9 cellular contexts compared by ENCODE assay signal in genomic region chr17:19317359-19318095, GRCh38. TPM values are rescaled to one million over a fixed set of nuclear protein-coding genes. Genes with fewer than 3 reads are reported as not detected.
DNase-seq lines count a peak whose midpoint lies in the region; ATAC-seq and TF ChIP-seq lines count a peak whose summit lies in the region.
"Had no signal": no experiment of that assay in that cellular context is flagged by ENCODE, and none has a peak within 500 bp of the region (broad histone marks: within the 10 kb centered on the region; RNA-seq: fewer than 3 reads in every experiment).

No MANE protein-coding gene starts in this region.

- H3K4me3 Mint-ChIP-seq in nephron progenitor cell (peak overlapping the region; percentile 74), T-helper 17 cell (no peak overlapping the region), Calu3 (ENCODE audit: low read depth, unreplicated experiment) (no peak overlapping the region)

- CTCF ChIA-PET in AG04450 (lab: Charles Lee) (no interaction called here), Calu3 (lab: Charles Lee) (no interaction called here)

- H3K27ac ChIP-seq in AG04450 (ENCODE audit: low read depth, low read length) = peak overlapping the region; percentile 47
- peak overlapping the region in 1 of 4 donors; percentile 27 for H3K27ac ChIP-seq in Peyer's patch
- H3K27ac ChIP-seq: tibial artery had no signal

- no TSS peak for BruUV-seq in Calu3 (replicated peaks; lab: Mats Ljungman, UMichigan)

- no peak for ATAC-seq in T-helper 17 cell
- ATAC-seq in GM21423 (IDR thresholded peaks at IDR 0.05; ENCODE audit: unreplicated experiment) = no peak

- POLR2A ChIA-PET in AG04450 (lab: Yijun Ruan, JAX) = no interaction called here

- DNase-seq in AG04450 (ENCODE audit: low read depth, low spot score) = peak; percentile 21
- DNase-seq in H4 (ENCODE audit: low spot score) = peak; percentile 41
- DNase-seq in Peyer's patch = peak; percentile 58 to 87 (median 83)
- peak; percentile 81 to 88 for DNase-seq in foreskin fibroblast
- DNase-seq in nephron progenitor cell = peak; percentile 87
- DNase-seq in T-helper 17 cell = no peak
- DNase-seq in Calu3 = no peak

- no peaks in the 10 kb centered on the region for H3K9me3 Mint-ChIP-seq in nephron progenitor cell
- H3K9me3 Mint-ChIP-seq in Calu3 (ENCODE audit: low read depth, unreplicated experiment) = no peaks in the 10 kb centered on the region

- H3K36me3 Mint-ChIP-seq in nephron progenitor cell (ENCODE audit: low read depth) (peaks cover 19% of the 10 kb centered on the region), T-helper 17 cell (ENCODE audit: low read depth) (peaks cover 4% of the 10 kb centered on the region), Calu3 (ENCODE audit: insufficient read depth, unreplicated experiment) (peaks cover 26% of the 10 kb centered on the region)

- H3K4me3 ChIP-seq in AG04450 (ENCODE audit: low read depth, low read length) (no peak overlapping the region), Peyer's patch (no peak overlapping the region), foreskin fibroblast (ENCODE audit: low read depth in 1 of 2, low read length in 2 of 2) (no peak overlapping the region)
- H3K4me3 ChIP-seq: tibial artery had no signal

- H3K4me1 ChIP-seq in Peyer's patch = peaks cover 0 to 8% (median 2%) of the 10 kb centered on the region in 4 donors
- H3K4me1 ChIP-seq: tibial artery had no signal

- intact Hi-C loops in Calu3 (cut with micrococcal nuclease; ENCODE audit: unreplicated experiment) = no loop called here

- H3K36me3 ChIP-seq in Peyer's patch = peaks cover 0 to 11% (median 0%) of the 10 kb centered on the region in 3 donors

- TF ChIP-seq CTCF in AG04450 (IDR thresholded peaks at IDR 0.05; ENCODE audit: low read depth, low read length) = no peak
- peak in 4 of 6 experiments; percentile 18 to 60 (median 54) for TF ChIP-seq CTCF in Peyer's patch (IDR thresholded peaks at IDR 0.05)
- TF ChIP-seq CTCF in foreskin fibroblast (IDR thresholded peaks at IDR 0.05; ENCODE audit: low read depth, low read length) = peak; percentile 11
- TF ChIP-seq CTCF in nephron progenitor cell (IDR thresholded peaks at IDR 0.05) = peak; percentile 29
- no peak for TF ChIP-seq CTCF in Calu3 (IDR thresholded peaks at IDR 0.05; ENCODE audit: unreplicated experiment)

- H3K4me1 Mint-ChIP-seq in nephron progenitor cell (peaks cover 59% of the 10 kb centered on the region), T-helper 17 cell (peaks cover 4% of the 10 kb centered on the region), Calu3 (ENCODE audit: low read depth, unreplicated experiment) (no peaks in the 10 kb centered on the region)

- H3K9me3 ChIP-seq in AG04450 (ENCODE audit: control insufficient read depth, insufficient read depth, low read length) = no peaks in the 10 kb centered on the region
- H3K9me3 ChIP-seq in Peyer's patch = no peaks in the 10 kb centered on the region
- H3K9me3 ChIP-seq in T-helper 17 cell (ENCODE audit: control insufficient read depth, low read length, poor library complexity, severe bottlenecking) = no peaks in the 10 kb centered on the region
- H3K9me3 ChIP-seq: tibial artery had no signal

- H3K27me3 Mint-ChIP-seq in nephron progenitor cell (ENCODE audit: low read depth, poor library complexity) = peaks cover 8% of the 10 kb centered on the region
- peaks cover 12% of the 10 kb centered on the region for H3K27me3 Mint-ChIP-seq in T-helper 17 cell
- H3K27me3 Mint-ChIP-seq in Calu3 (ENCODE audit: unreplicated experiment) = no peaks in the 10 kb centered on the region

- no peak for TF ChIP-seq POLR2A in Peyer's patch (IDR thresholded peaks at IDR 0.05)

- H3K27ac Mint-ChIP-seq in nephron progenitor cell = peak overlapping the region; percentile 99
- H3K27ac Mint-ChIP-seq in T-helper 17 cell = no peak overlapping the region
- no peak overlapping the region for H3K27ac Mint-ChIP-seq in Calu3 (ENCODE audit: unreplicated experiment)

- H3K27me3 ChIP-seq in AG04450 (ENCODE audit: control insufficient read depth, insufficient read depth, low read length) (no peaks in the 10 kb centered on the region), Peyer's patch (no peaks in the 10 kb centered on the region)
- H3K27me3 ChIP-seq: tibial artery had no signal

RNA-seq across cellular contexts. Expression of gene B9D1, which starts 45.0 kb away (rescaled TPM):
- 35.2 and 45.8 TPM in 2 replicates for polyA plus RNA-seq in AG04450 (2011; rRNA removed)
- polyA minus RNA-seq in AG04450 (2011; rRNA and poly(A)+ RNA removed) = 29.7 and 36.6 TPM in 2 replicates
- total RNA-seq in H4 (2014; rRNA removed; shearing (Covaris generic)) = 46.3 and 73.2 TPM in 2 replicates
- total RNA-seq in Peyer's patch (10 to 100 TPM in 1 of 4 donors, 1 to 10 TPM in 2, not detected in 1; 4.5 to 15.7 (median 5.6) TPM), T-helper 17 cell (1 to 10 TPM in 1 of 2 donors, under 1 TPM in 1; 0.37 to 1.2 TPM), Calu3 (2022) (14.1 and 15.6 TPM in 2 replicates)

Comparison
In these comparisons a context has a peak if more than half of its experiments do, and no peak if none do; other contexts are left out.
1. DNase-seq: peak in AG04450 (single experiment), H4 (single experiment), Peyer's patch (3 of 3), foreskin fibroblast (2 of 2) and nephron progenitor cell (single experiment); none in T-helper 17 cell (0 of 3) and Calu3 (single experiment).
2. CTCF ChIP-seq: peak in Peyer's patch (4 of 6), foreskin fibroblast (single experiment) and nephron progenitor cell (single experiment); none in AG04450 (single experiment) and Calu3 (single experiment).